Comparison of ENCODE assay signal across 8 cellular contexts in genomic region chr4:6917445-6918241, GRCh38. TPM values are rescaled to one million over a fixed set of nuclear protein-coding genes. Genes with fewer than 3 reads are reported as not detected.
DNase-seq lines count a peak whose midpoint lies in the region; ATAC-seq and TF ChIP-seq lines count a peak whose summit lies in the region.

No MANE protein-coding gene starts in this region.

- peak overlapping the region; percentile 69 for H3K4me3 Mint-ChIP-seq in activated naive CD8-positive, alpha-beta T cell treated with anti-CD3 and anti-CD28 coated beads, Interleukin-2, amount 10 ng/mL, durations not matched to agents 7 days and 5 days

- BruUV-seq in A673 (replicated peaks; lab: Mats Ljungman, UMichigan), result no TSS peak

- no peaks in the 10 kb centered on the region for H3K9me3 Mint-ChIP-seq in activated naive CD8-positive, alpha-beta T cell treated with anti-CD3 and anti-CD28 coated beads, Interleukin-2, amount 10 ng/mL, durations not matched to agents 7 days and 5 days

- peak; percentile 50 for ATAC-seq in GM18508 (IDR thresholded peaks at IDR 0.05; ENCODE audit: insufficient read depth, unreplicated experiment)
- ATAC-seq in HG03442 (IDR thresholded peaks at IDR 0.05; ENCODE audit: unreplicated experiment), result peak; percentile 45
- ATAC-seq in activated naive CD8-positive, alpha-beta T cell treated with anti-CD3 and anti-CD28 coated beads, Interleukin-2, amount 10 ng/mL, durations not matched to agents 7 days and 5 days (ENCODE audit: low read depth), result peak; percentile 58
- ATAC-seq in GM18520 (IDR thresholded peaks at IDR 0.05; ENCODE audit: unreplicated experiment), result no peak

- H3K4me1 ChIP-seq in A673 (ENCODE audit: insufficient read depth, low read length, poor library complexity, severe bottlenecking) (peaks cover 29% of the 10 kb centered on the region), right atrium auricular region (peaks cover 0 to 27% of the 10 kb centered on the region in 2 donors), skeletal muscle tissue (ENCODE audit: control insufficient read depth in 3 of 3, insufficient read depth in 3 of 3, low read length in 3 of 3) (peaks cover 21 to 35% (median 26%) of the 10 kb centered on the region in 3 donors)

- intact Hi-C loops in A673 (cut with micrococcal nuclease; ENCODE audit: unreplicated experiment), result no loop called here

- H3K27ac ChIP-seq in A673 (ENCODE audit: low read depth, low read length, poor library complexity, severe bottlenecking) (peak overlapping the region; percentile 39), right atrium auricular region (peak overlapping the region; percentile 39 to 60), skeletal muscle tissue (ENCODE audit: low read depth, low read length) (peak overlapping the region; percentile 69)

- TF ChIP-seq CTCF in A673 (conservative IDR thresholded peaks at IDR 0.05; ENCODE audit: low read depth, low read length), result peak; percentile 57
- peak; percentile 28 to 37 for TF ChIP-seq CTCF in right atrium auricular region (IDR thresholded peaks at IDR 0.05)

- H3K9ac ChIP-seq in skeletal muscle tissue (ENCODE audit: low read depth in 1 of 3, low read length in 3 of 3), result peak overlapping the region in 1 of 3 donors; percentile 40

- POLR2A ChIA-PET in A673 (lab: Charles Lee; ENCODE audit: low non-redundant PET), result no interaction called here
- POLR2A ChIA-PET in activated naive CD8-positive, alpha-beta T cell treated with anti-CD3 and anti-CD28 coated beads, Interleukin-2, amount 10 ng/mL, durations not matched to agents 7 days and 5 days (lab: Charles Lee), result interaction anchor here (0.9 to 2.8 kb wide), 4 partner anchors 9 to 150 kb away, joined by 4 to 16 read pairs (median 11); partner anchors contain the start of genes GRPEL1 and TBC1D14

- DNase-seq in A673 (ENCODE audit: low spot score) (no peak), NCI-H774 (lab: John Stamatoyannopoulos, UW) (peak; percentile 90), right atrium auricular region (ENCODE audit: low spot score) (peak; percentile 81)
- peak; percentile 57 for DNase-seq in activated naive CD8-positive, alpha-beta T cell treated with anti-CD3 and anti-CD28 coated beads, Interleukin-2, amount 10 ng/mL, durations not matched to agents 7 days and 5 days

- H3K9me3 ChIP-seq in A673 (ENCODE audit: low read depth, low read length, poor library complexity, severe bottlenecking), result no peaks in the 10 kb centered on the region
- H3K9me3 ChIP-seq in right atrium auricular region, result no peaks in the 10 kb centered on the region
- H3K9me3 ChIP-seq in skeletal muscle tissue (ENCODE audit: control insufficient read depth in 3 of 3, low read length in 3 of 3), result no peaks in the 10 kb centered on the region

- H3K36me3 ChIP-seq in A673 (ENCODE audit: insufficient read depth, low read length, poor library complexity, severe bottlenecking) (no peaks in the 10 kb centered on the region), right atrium auricular region (no peaks in the 10 kb centered on the region), skeletal muscle tissue (ENCODE audit: control insufficient read depth in 3 of 3, insufficient read depth in 3 of 3, low read length in 3 of 3) (no peaks in the 10 kb centered on the region)

- H3K36me3 Mint-ChIP-seq in activated naive CD8-positive, alpha-beta T cell treated with anti-CD3 and anti-CD28 coated beads, Interleukin-2, amount 10 ng/mL, durations not matched to agents 7 days and 5 days, result peaks cover 2% of the 10 kb centered on the region

- H3K4me1 Mint-ChIP-seq in activated naive CD8-positive, alpha-beta T cell treated with anti-CD3 and anti-CD28 coated beads, Interleukin-2, amount 10 ng/mL, durations not matched to agents 7 days and 5 days, result peaks cover 38% of the 10 kb centered on the region

- H3K27me3 ChIP-seq in A673 (replicated peaks; ENCODE audit: insufficient read depth, low read depth, low read length, poor library complexity) (no peaks in the 10 kb centered on the region), right atrium auricular region (no peaks in the 10 kb centered on the region), skeletal muscle tissue (ENCODE audit: control insufficient read depth in 3 of 3, insufficient read depth in 3 of 3, low read length in 3 of 3) (no peaks in the 10 kb centered on the region)

- CTCF ChIA-PET in A673 (lab: Charles Lee), result no interaction called here

- no peaks in the 10 kb centered on the region for H3K27me3 Mint-ChIP-seq in activated naive CD8-positive, alpha-beta T cell treated with anti-CD3 and anti-CD28 coated beads, Interleukin-2, amount 10 ng/mL, durations not matched to agents 7 days and 5 days

- H3K27ac Mint-ChIP-seq in activated naive CD8-positive, alpha-beta T cell treated with anti-CD3 and anti-CD28 coated beads, Interleukin-2, amount 10 ng/mL, durations not matched to agents 7 days and 5 days, result peak overlapping the region; percentile 89

- H3K4me3 ChIP-seq in A673 (ENCODE audit: low read depth, low read length, poor library complexity, severe bottlenecking) (no peak overlapping the region), right atrium auricular region (no peak overlapping the region), skeletal muscle tissue (ENCODE audit: low read length in 3 of 3) (peak overlapping the region in 1 of 3 donors; percentile 27)

RNA-seq across cellular contexts. Expression of gene TBC1D14, which starts 8.0 kb away (rescaled TPM):
- total RNA-seq in A673 (2021), result 44.3 and 46.0 TPM in 2 replicates
- 10 to 100 TPM; 44.5 to 52.3 TPM for total RNA-seq in activated naive CD8-positive, alpha-beta T cell treated with anti-CD3 and anti-CD28 coated beads, Interleukin-2, amount 10 ng/mL, durations not matched to agents 7 days and 5 days
- total RNA-seq in right atrium auricular region, result 10 to 100 TPM; 33.7 to 34.0 TPM
- 40.2 TPM for total RNA-seq in skeletal muscle tissue
